8 cellular contexts compared by ENCODE assay signal in genomic region chr19:29844891-29845575, GRCh38. TPM values are rescaled to one million over a fixed set of nuclear protein-coding genes. Genes with fewer than 3 reads are reported as not detected.
DNase-seq lines count a peak whose midpoint lies in the region; ATAC-seq and TF ChIP-seq lines count a peak whose summit lies in the region.

No MANE protein-coding gene starts in this region.

- under 1% methylated on average over 49 of the region's 49 CpGs for WGBS in HUES64

- H3K4me3 ChIP-seq in HUES64 (ENCODE audit: low read length): peak overlapping the region; percentile 91
- peak overlapping the region; percentile 79 for H3K4me3 ChIP-seq in OCI-LY3 (ENCODE audit: low read length)
- H3K4me3 ChIP-seq in epithelial cell of proximal tubule (ENCODE audit: low read depth, low read length): peak overlapping the region; percentile 87
- H3K4me3 ChIP-seq in mucosa of stomach (ENCODE audit: low read length): peak overlapping the region; percentile 66

- H3K9me3 ChIP-seq in HUES64 (ENCODE audit: insufficient read depth, low read depth, low read length): no peaks in the 10 kb centered on the region
- H3K9me3 ChIP-seq in OCI-LY3 (ENCODE audit: insufficient read depth, low read length): no peaks in the 10 kb centered on the region
- H3K9me3 ChIP-seq in mucosa of stomach (ENCODE audit: control insufficient read depth, low read length): no peaks in the 10 kb centered on the region

- peak overlapping the region; percentile 81 for H2AFZ ChIP-seq in OCI-LY3 (ENCODE audit: low read depth, low read length)

- H3K79me2 ChIP-seq in OCI-LY3 (ENCODE audit: low read length): no peaks in the 10 kb centered on the region

- H3K27me3 ChIP-seq in HUES64 (ENCODE audit: insufficient read depth, low read length) (peaks cover 24% of the 10 kb centered on the region), OCI-LY3 (ENCODE audit: low read depth, low read length) (peaks cover 33% of the 10 kb centered on the region), mucosa of stomach (ENCODE audit: control insufficient read depth, insufficient read depth, low read length) (peaks cover 9% of the 10 kb centered on the region)

- TF ChIP-seq CTCF in OCI-LY3 (IDR thresholded peaks at IDR 0.05; ENCODE audit: low read depth, low read length): no peak
- no peak for TF ChIP-seq CTCF in epithelial cell of proximal tubule (conservative IDR thresholded peaks at IDR 0.05; ENCODE audit: low read depth, low read length)

- H4K20me1 ChIP-seq in OCI-LY3 (ENCODE audit: insufficient read depth, low read length): no peaks in the 10 kb centered on the region

- peak overlapping the region; percentile 53; the same call in 1 of the 2 replicates for H3K9ac ChIP-seq in HUES64 (ENCODE audit: low read depth, low read length)
- H3K9ac ChIP-seq in OCI-LY3 (ENCODE audit: low read length): peak overlapping the region; percentile 62
- H3K9ac ChIP-seq in mucosa of stomach (ENCODE audit: low read length): peak overlapping the region; percentile 62

- H3K36me3 ChIP-seq in HUES64 (ENCODE audit: insufficient read depth, low read length) (no peaks in the 10 kb centered on the region), OCI-LY3 (replicated peaks; ENCODE audit: low read depth, low read length) (no peaks in the 10 kb centered on the region), mucosa of stomach (ENCODE audit: control insufficient read depth, insufficient read depth, low read length) (no peaks in the 10 kb centered on the region)

- H3K27ac ChIP-seq in HUES64 (ENCODE audit: low read depth, low read length) (peak overlapping the region; percentile 49; the same call in 1 of the 2 replicates), OCI-LY3 (ENCODE audit: low read length) (no peak overlapping the region)

- H3K4me1 ChIP-seq in HUES64 (ENCODE audit: insufficient read depth, low read length) (peaks cover 6% of the 10 kb centered on the region; the same call in 1 of the 2 replicates), OCI-LY3 (ENCODE audit: low read length) (peaks cover 5% of the 10 kb centered on the region; the same call in 1 of the 2 replicates), mucosa of stomach (ENCODE audit: control insufficient read depth, insufficient read depth, low read length) (peaks cover 19% of the 10 kb centered on the region)

- peak; percentile 59 for ATAC-seq in GM21526 (IDR thresholded peaks at IDR 0.05; ENCODE audit: low FRiP score, unreplicated experiment)

- H3K4me2 ChIP-seq in OCI-LY3 (ENCODE audit: low read length): peak overlapping the region; percentile 95

- DNase-seq in DMS 273 treated with DMSO at 0.1 percent for 48 hours (lab: John Stamatoyannopoulos, UW) (peak; percentile 89), activated T-cell treated with anti-CD3 and anti-CD28 coated beads for 24 hours (ENCODE audit: low read depth) (peak; percentile 94), epithelial cell of proximal tubule (ENCODE audit: low read depth) (peak; percentile 29)
- DNase-seq in stimulated activated CD8-positive, alpha-beta memory T cell treated with anti-CD3 and anti-CD28 coated beads, Interleukin-4, amount 100 ng/mL, for 4 hours (ENCODE audit: low read depth in 2 of 2, low spot score in 1 of 2): peak; percentile 90 to 94

RNA-seq across cellular contexts. Expression of gene CCNE1, which starts 33.2 kb away (rescaled TPM):
- 32.0 TPM for polyA plus RNA-seq in HUES64 (2013, experiment 1 of 2)
- 27.5 TPM for polyA plus RNA-seq in HUES64 (2013, experiment 2 of 2)
- total RNA-seq in epithelial cell of proximal tubule: 18.6 and 22.1 TPM in 2 replicates

Comparison
In these comparisons a context has a peak if more than half of its experiments do, and no peak if none do; other contexts are left out.
1. DNase-seq: peak in every context shown above with its lines; median percentile 94 in activated T-cell treated with anti-CD3 and anti-CD28 coated beads for 24 hours; 92 in stimulated activated CD8-positive, alpha-beta memory T cell treated with anti-CD3 and anti-CD28 coated beads, Interleukin-4, amount 100 ng/mL, for 4 hours; 89 in DMS 273 treated with DMSO at 0.1 percent for 48 hours; 29 in epithelial cell of proximal tubule.